In the genomic region with DNA sequence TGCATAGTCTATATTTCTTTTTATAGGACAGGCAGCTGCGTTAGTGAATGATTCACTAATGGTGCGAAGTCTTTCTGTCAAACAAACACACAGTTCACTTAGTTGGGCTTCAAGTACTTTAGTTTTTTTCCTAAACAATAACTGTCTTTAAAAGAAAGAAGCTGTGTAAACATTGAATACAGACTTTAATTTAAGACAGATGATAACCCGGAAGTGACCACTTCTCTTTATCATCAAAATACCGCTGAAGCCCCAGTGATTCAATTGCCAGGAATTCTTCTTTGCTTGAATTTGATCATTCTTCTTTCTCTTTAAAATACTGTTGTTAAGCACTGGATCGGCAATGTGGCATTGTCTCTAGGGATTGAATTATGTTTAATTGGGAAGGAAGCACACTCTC, we compare ENCODE assay signal across 16 cellular contexts. TPM values are rescaled to one million over a fixed set of nuclear protein-coding genes. Genes with fewer than 3 reads are reported as not detected.
DNase-seq lines count a peak whose midpoint lies in the region; ATAC-seq and TF ChIP-seq lines count a peak whose summit lies in the region.
"Had no signal": no experiment of that assay in that cellular context is flagged by ENCODE, and none has a peak within 500 bp of the region (broad histone marks: within the 10 kb centered on the region; RNA-seq: fewer than 3 reads in every experiment).

No MANE protein-coding gene starts in this region.

- no peak overlapping the region for H3K4me3 Mint-ChIP-seq in CD4-positive, alpha-beta T cell
- H3K4me3 Mint-ChIP-seq in Caco-2 (ENCODE audit: unreplicated experiment), result no peak overlapping the region
- H3K4me3 Mint-ChIP-seq: activated naive CD8-positive, alpha-beta T cell treated with anti-CD3 and anti-CD28 coated beads for 36 hours; B cell had no signal

- H3K4me1 ChIP-seq in Caco-2, result no peaks in the 10 kb centered on the region
- H3K4me1 ChIP-seq: colonic mucosa had no signal

- no peaks in the 10 kb centered on the region for H3K9me3 ChIP-seq in CD4-positive, alpha-beta T cell (ENCODE audit: control insufficient read depth, low read length)
- H3K9me3 ChIP-seq in Caco-2, result no peaks in the 10 kb centered on the region
- H3K9me3 ChIP-seq: colonic mucosa had no signal

- POLR2A ChIA-PET in CD4-positive, alpha-beta T cell (lab: Charles Lee), result no interaction called here
- POLR2A ChIA-PET in Caco-2 (lab: Charles Lee), result no interaction called here

- BruUV-seq in Caco-2 (replicated peaks; lab: Mats Ljungman, UMichigan), result no TSS peak

- CTCF ChIA-PET in CD4-positive, alpha-beta T cell (lab: Charles Lee), result no interaction called here
- CTCF ChIA-PET in Caco-2 (lab: Charles Lee), result no interaction called here

- no peak overlapping the region for H3K27ac ChIP-seq in CD4-positive, alpha-beta T cell (ENCODE audit: low read depth, low read length)
- H3K27ac ChIP-seq: colonic mucosa, RWPE1 had no signal

- no peaks in the 10 kb centered on the region for H3K27me3 Mint-ChIP-seq in CD4-positive, alpha-beta T cell
- H3K27me3 Mint-ChIP-seq in Caco-2 (ENCODE audit: insufficient read depth, unreplicated experiment), result no peaks in the 10 kb centered on the region
- H3K27me3 Mint-ChIP-seq: activated naive CD8-positive, alpha-beta T cell treated with anti-CD3 and anti-CD28 coated beads for 36 hours; B cell had no signal

- TF ChIP-seq CTCF in choroid plexus epithelial cell (conservative IDR thresholded peaks at IDR 0.05; ENCODE audit: low read depth, low read length), result no peak
- no peak for TF ChIP-seq CTCF in CD4-positive, alpha-beta T cell (IDR thresholded peaks at IDR 0.05)
- TF ChIP-seq CTCF in Caco-2 (IDR thresholded peaks at IDR 0.05; ENCODE audit: insufficient read depth in 1 of 2, low read depth in 1 of 2, low read length in 1 of 2, severe bottlenecking in 1 of 2, unreplicated experiment in 1 of 2), result no peak

- peaks cover 5% of the 10 kb centered on the region for H3K9me3 Mint-ChIP-seq in CD4-positive, alpha-beta T cell
- H3K9me3 Mint-ChIP-seq in Caco-2 (ENCODE audit: unreplicated experiment), result no peaks in the 10 kb centered on the region
- H3K9me3 Mint-ChIP-seq: activated naive CD8-positive, alpha-beta T cell treated with anti-CD3 and anti-CD28 coated beads for 36 hours had no signal

- no peaks in the 10 kb centered on the region for H3K27me3 ChIP-seq in CD4-positive, alpha-beta T cell (ENCODE audit: control insufficient read depth, insufficient read depth, low read length)
- no peaks in the 10 kb centered on the region for H3K27me3 ChIP-seq in Caco-2 (replicated peaks; ENCODE audit: control insufficient read depth, insufficient read depth, low read length)
- H3K27me3 ChIP-seq: colonic mucosa had no signal

- intact Hi-C loops in CD4-positive, alpha-beta T cell (cut with DNase I, micrococcal nuclease), result no loop called here
- intact Hi-C loops in Caco-2 (cut with micrococcal nuclease; ENCODE audit: unreplicated experiment), result no loop called here

- H3K4me1 Mint-ChIP-seq in CD4-positive, alpha-beta T cell (ENCODE audit: low read depth), result no peaks in the 10 kb centered on the region
- no peaks in the 10 kb centered on the region for H3K4me1 Mint-ChIP-seq in Caco-2 (ENCODE audit: low read depth, unreplicated experiment)
- H3K4me1 Mint-ChIP-seq: activated naive CD8-positive, alpha-beta T cell treated with anti-CD3 and anti-CD28 coated beads for 36 hours; B cell had no signal

- no peak overlapping the region for H3K27ac Mint-ChIP-seq in CD4-positive, alpha-beta T cell
- no peak overlapping the region for H3K27ac Mint-ChIP-seq in Caco-2 (ENCODE audit: unreplicated experiment)
- H3K27ac Mint-ChIP-seq: activated naive CD8-positive, alpha-beta T cell treated with anti-CD3 and anti-CD28 coated beads for 36 hours; B cell had no signal

- no peaks in the 10 kb centered on the region for H3K36me3 ChIP-seq in Caco-2 (ENCODE audit: control insufficient read depth, insufficient read depth, low read length)
- H3K36me3 ChIP-seq: colonic mucosa had no signal

- peak; percentile 67 for DNase-seq in A172 (ENCODE audit: low spot score)
- peak; percentile 73 for DNase-seq in EL
- peak; percentile 35 for DNase-seq in NCI-H2196 (lab: John Stamatoyannopoulos, UW; ENCODE audit: unreplicated experiment)
- peak; percentile 72 for DNase-seq in choroid plexus epithelial cell (ENCODE audit: low read depth)
- DNase-seq in CD4-positive, alpha-beta T cell, result no peak
- DNase-seq in Caco-2, result no peak
- DNase-seq: activated naive CD8-positive, alpha-beta T cell treated with anti-CD3 and anti-CD28 coated beads for 36 hours; colonic mucosa; stimulated activated CD4-positive, alpha-beta T cell treated with anti-CD3 and anti-CD28 coated beads, Interleukin-4, amount 100 ng/mL, for 24 hours; stimulated activated naive CD4-positive, alpha-beta T cell had no signal

- peak overlapping the region; percentile 31 for H3K4me3 ChIP-seq in choroid plexus epithelial cell (ENCODE audit: low read depth, low read length)
- no peak overlapping the region for H3K4me3 ChIP-seq in Caco-2 (ENCODE audit: low read depth, low read length)
- H3K4me3 ChIP-seq: colonic mucosa had no signal

- no peaks in the 10 kb centered on the region for H3K36me3 Mint-ChIP-seq in CD4-positive, alpha-beta T cell (ENCODE audit: low read depth)
- H3K36me3 Mint-ChIP-seq in Caco-2 (ENCODE audit: insufficient read depth, unreplicated experiment), result no peaks in the 10 kb centered on the region
- H3K36me3 Mint-ChIP-seq: activated naive CD8-positive, alpha-beta T cell treated with anti-CD3 and anti-CD28 coated beads for 36 hours had no signal

- ATAC-seq in CD4-positive, alpha-beta T cell (ENCODE audit: poor library complexity), result no peak
- no peak for ATAC-seq in HG03175 (IDR thresholded peaks at IDR 0.05; ENCODE audit: unreplicated experiment)
- ATAC-seq in HG02642 (IDR thresholded peaks at IDR 0.05; ENCODE audit: poor library complexity, unreplicated experiment), result no peak

RNA-seq across cellular contexts. Expression of gene CNTNAP2, which starts 30.3 kb away (rescaled TPM):
- total RNA-seq in A172 (2014; rRNA removed; shearing (Covaris generic)), result 0.07 TPM in 1 of 2 replicates, not detected in the other
- total RNA-seq in CD4-positive, alpha-beta T cell, result not detected
- 42.5 and 45.0 TPM in 2 replicates for total RNA-seq in Caco-2 (2022)
- total RNA-seq: fibroblast of villous mesenchyme, pulmonary artery endothelial cell had no signal

Comparison
In these comparisons a context has a peak if more than half of its experiments do, and no peak if none do; other contexts are left out.
1. DNase-seq: peak in A172 (single experiment), EL (single experiment), NCI-H2196 (single experiment) and choroid plexus epithelial cell (single experiment); none in CD4-positive, alpha-beta T cell (0 of 10) and Caco-2 (0 of 2).
2. RNA of gene CNTNAP2, which starts 30.3 kb away (total RNA-seq): 42.5 to 45.0 TPM in Caco-2; 0.07 TPM in A172 and not detected in CD4-positive, alpha-beta T cell; every median in the first group is over 10 times any median in the second.